ENCODE assay signal across 26 cellular contexts in genomic region chr9:125268394-125269013, GRCh38. TPM values are rescaled to one million over a fixed set of nuclear protein-coding genes. Genes with fewer than 3 reads are reported as not detected.
DNase-seq lines count a peak whose midpoint lies in the region; ATAC-seq, FAIRE-seq and TF ChIP-seq lines count a peak whose summit lies in the region.
"Had no signal": no experiment of that assay in that cellular context is flagged by ENCODE, and none has a peak within 500 bp of the region (broad histone marks: within the 10 kb centered on the region; RNA-seq: fewer than 3 reads in every experiment).

No MANE protein-coding gene starts in this region.

- peaks cover 3% of the 10 kb centered on the region for H3K36me3 Mint-ChIP-seq in astrocyte (ENCODE audit: low read depth, unreplicated experiment)
- H3K36me3 Mint-ChIP-seq in nephron progenitor cell (ENCODE audit: low read depth), result peaks cover 56% of the 10 kb centered on the region

- H3K36me3 ChIP-seq in right atrium auricular region, result no peaks in the 10 kb centered on the region
- H3K36me3 ChIP-seq in astrocyte (ENCODE audit: insufficient read depth, low read length), result no peaks in the 10 kb centered on the region

- H3K9me3 Mint-ChIP-seq in astrocyte (ENCODE audit: unreplicated experiment) (no peaks in the 10 kb centered on the region), nephron progenitor cell (no peaks in the 10 kb centered on the region)
- H3K9me3 Mint-ChIP-seq: CD4-positive, CD25-positive, alpha-beta regulatory T cell; T-helper 2 cell treated with Interferon-gamma antibody and Interleukin-4, amounts not matched to agents 5 μg/mL and 100 μg/mL, for 36 hours had no signal

- H3K27me3 Mint-ChIP-seq in astrocyte (ENCODE audit: low read depth, unreplicated experiment) (no peaks in the 10 kb centered on the region), nephron progenitor cell (ENCODE audit: low read depth, poor library complexity) (no peaks in the 10 kb centered on the region)
- H3K27me3 Mint-ChIP-seq: CD4-positive, CD25-positive, alpha-beta regulatory T cell had no signal

- DNase-seq in left ventricle myocardium superior, result no peak
- DNase-seq in right atrium auricular region (ENCODE audit: low spot score), result no peak
- DNase-seq in astrocyte (ENCODE audit: low read depth), result no peak
- DNase-seq in nephron progenitor cell, result no peak
- DNase-seq in globus pallidus (ENCODE audit: low spot score), result no peak
- DNase-seq in epidermal melanocyte (ENCODE audit: insufficient read length, low spot score), result no peak
- no peak for DNase-seq in GM20000 (ENCODE audit: low spot score)
- DNase-seq: activated CD4-positive, alpha-beta T cell treated with anti-CD3 and anti-CD28 coated beads, Interleukin-2, amount 50 U/mL, for 48 hours; activated naive CD4-positive, alpha-beta T cell treated with Interleukin-2 at 50 U/mL for 16 hours; CD4-positive, CD25-positive, alpha-beta regulatory T cell; DMS153; effector CD8-positive, alpha-beta T cell; kidney glomerular epithelial cell; NCI-H1048; NCI-H1930; NCI-H446 treated with DMSO at 0.1 percent for 48 hours; NK-92 treated with Interleukin-12 subunit alpha and Interleukin-12 subunit beta, amount 100 ng/mL, for 24 hours; spleen; stimulated activated CD4-positive, alpha-beta T cell treated with anti-CD3 and anti-CD28 coated beads, Interleukin-4, amount 100 ng/mL, for 4 hours; WERI-Rb-1 had no signal

- FAIRE-seq in astrocyte (lab: Jason Lieb, UNC), result no peak
- FAIRE-seq: G401.6, RCC 7860 had no signal

- H3K9me3 ChIP-seq in right atrium auricular region (no peaks in the 10 kb centered on the region), astrocyte (ENCODE audit: insufficient read depth, low read depth, low read length) (no peaks in the 10 kb centered on the region)
- H3K9me3 ChIP-seq: ascending aorta, spleen had no signal

- no peak overlapping the region for H3K4me3 Mint-ChIP-seq in astrocyte (ENCODE audit: unreplicated experiment)
- H3K4me3 Mint-ChIP-seq in nephron progenitor cell, result no peak overlapping the region
- H3K4me3 Mint-ChIP-seq: T-helper 2 cell treated with Interferon-gamma antibody and Interleukin-4, amounts not matched to agents 5 μg/mL and 100 μg/mL, for 36 hours had no signal

- H3K27ac ChIP-seq in right atrium auricular region (no peak overlapping the region), astrocyte (ENCODE audit: low read depth, low read length) (no peak overlapping the region)
- H3K27ac ChIP-seq: ascending aorta, spleen, WERI-Rb-1 had no signal

- peaks cover 0 to 28% of the 10 kb centered on the region in 2 donors for H3K4me1 ChIP-seq in right atrium auricular region
- H3K4me1 ChIP-seq in astrocyte (ENCODE audit: insufficient read depth, low read length), result no peaks in the 10 kb centered on the region

- TF ChIP-seq CTCF in right atrium auricular region (IDR thresholded peaks at IDR 0.05) (no peak), astrocyte (IDR thresholded peaks at IDR 0.05; ENCODE audit: insufficient read depth, low read depth, low read length) (no peak), nephron progenitor cell (IDR thresholded peaks at IDR 0.05) (no peak), GM20000 (IDR thresholded peaks at IDR 0.05; ENCODE audit: extremely low read depth, missing control alignments) (no peak)

- peaks cover 58% of the 10 kb centered on the region for H4K20me1 ChIP-seq in astrocyte (ENCODE audit: insufficient read depth, low read length)

- H3K27ac Mint-ChIP-seq in astrocyte (ENCODE audit: unreplicated experiment) (peak overlapping the region; percentile 47), nephron progenitor cell (peak overlapping the region; percentile 71)
- H3K27ac Mint-ChIP-seq: T-helper 2 cell treated with Interferon-gamma antibody and Interleukin-4, amounts not matched to agents 5 μg/mL and 100 μg/mL, for 36 hours had no signal

- no peak overlapping the region for H3K4me2 ChIP-seq in astrocyte (ENCODE audit: low read length)

- H3K27me3 ChIP-seq in right atrium auricular region, result no peaks in the 10 kb centered on the region
- no peaks in the 10 kb centered on the region for H3K27me3 ChIP-seq in astrocyte (ENCODE audit: insufficient read depth, low read length)
- H3K27me3 ChIP-seq: ascending aorta, spleen had no signal

- H3K79me2 ChIP-seq in astrocyte (ENCODE audit: insufficient read depth, low read length), result peaks cover 90% of the 10 kb centered on the region

- H3K4me1 Mint-ChIP-seq in astrocyte (ENCODE audit: low read depth, unreplicated experiment) (peaks cover 9% of the 10 kb centered on the region), nephron progenitor cell (peaks cover 19% of the 10 kb centered on the region)

- no peak overlapping the region for H3K9ac ChIP-seq in astrocyte (ENCODE audit: low read length)

- ATAC-seq in left ventricle myocardium superior (peak; percentile 46), GM19455 (IDR thresholded peaks at IDR 0.05; ENCODE audit: unreplicated experiment) (no peak)
- ATAC-seq: SK-N-SH treated with all-trans-retinoic acid at 6 μM for 48 hours had no signal

- H3K4me3 ChIP-seq in right atrium auricular region (no peak overlapping the region), astrocyte (ENCODE audit: insufficient read depth, low read depth, low read length) (no peak overlapping the region)
- H3K4me3 ChIP-seq: ascending aorta, spleen had no signal

- intact Hi-C loops in left ventricle myocardium superior (cut with micrococcal nuclease), result no loop called here

- H2AFZ ChIP-seq in astrocyte (ENCODE audit: low read depth, low read length), result no peak overlapping the region

RNA-seq across cellular contexts. Expression of gene GAPVD1, which starts 6.9 kb away (rescaled TPM):
- total RNA-seq in left ventricle myocardium superior (30.5 TPM), right atrium auricular region (10 to 100 TPM; 26.0 to 30.5 TPM), astrocyte (51.2 and 54.4 TPM in 2 replicates)

RNA-seq across cellular contexts. Expression of gene HSPA5, which starts 27.4 kb away (rescaled TPM):
- total RNA-seq in left ventricle myocardium superior (183 TPM), right atrium auricular region (100 to 1,000 TPM; 128 to 162 TPM), astrocyte (620 and 650 TPM in 2 replicates)
